ENCODE assay signal across 1 cellular context in genomic region chr1:65265296-65266271, GRCh38.
A peak's percentile ranks its signal among the peaks of the same experiment; 100 is the strongest.
TF ChIP-seq lines count a peak whose summit lies in the region.

No MANE protein-coding gene starts in this region.

TF ChIP-seq in WTC11, 78 proteins besides CTCF, POLR2A, EP300 and RAD21 (continued from another document and continues in another):
- TF ChIP-seq JUN (CRISPR knock-in tag; IDR thresholded peaks at IDR 0.05), result peak; percentile 87
- TF ChIP-seq TP53 (CRISPR knock-in tag; IDR thresholded peaks at IDR 0.05), result peak; percentile 40; the same call in 1 of the 2 replicates
- peak; percentile 69 for TF ChIP-seq FOXK1 (CRISPR knock-in tag; IDR thresholded peaks at IDR 0.05)
- TF ChIP-seq, protein P1, sequence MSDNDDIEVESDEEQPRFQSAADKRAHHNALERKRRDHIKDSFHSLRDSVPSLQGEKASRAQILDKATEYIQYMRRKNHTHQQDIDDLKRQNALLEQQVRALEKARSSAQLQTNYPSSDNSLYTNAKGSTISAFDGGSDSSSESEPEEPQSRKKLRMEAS (CRISPR knock-in tag; IDR thresholded peaks at IDR 0.05), result peak; percentile 96
- TF ChIP-seq ZNF138 (CRISPR knock-in tag; conservative IDR thresholded peaks at IDR 0.05), result no peak; the same call in 1 of the 2 replicates
- no peak for TF ChIP-seq NFATC4 (CRISPR knock-in tag; IDR thresholded peaks at IDR 0.05)
- peak; percentile 77; the same call in 1 of the 2 replicates for TF ChIP-seq TEAD1 (CRISPR knock-in tag; IDR thresholded peaks at IDR 0.05)
- peak; percentile 72; the same call in 1 of the 2 replicates for TF ChIP-seq TEAD4 (CRISPR knock-in tag; IDR thresholded peaks at IDR 0.05)
- peak; percentile 78; the same call in 1 of the 2 replicates for TF ChIP-seq ZNF281 (CRISPR knock-in tag; IDR thresholded peaks at IDR 0.05)
- peak; percentile 42; the same call in 1 of the 2 replicates for TF ChIP-seq NFE2L1 (CRISPR knock-in tag; IDR thresholded peaks at IDR 0.05)
- peak; percentile 84; the same call in 1 of the 2 replicates for TF ChIP-seq ZNF219 (CRISPR knock-in tag; IDR thresholded peaks at IDR 0.05; ENCODE audit: borderline replicate concordance)
- no peak for TF ChIP-seq MXD4 (CRISPR knock-in tag; IDR thresholded peaks at IDR 0.05; ENCODE audit: borderline replicate concordance)
- 0 out of 2 replicates have a peak, but pooled peaks have one; percentile 30 for TF ChIP-seq ZNF416 (CRISPR knock-in tag; IDR thresholded peaks at IDR 0.05)
- TF ChIP-seq ERG (CRISPR knock-in tag; IDR thresholded peaks at IDR 0.05), result no peak
- no peak for TF ChIP-seq ATF3 (CRISPR knock-in tag; conservative IDR thresholded peaks at IDR 0.05)
- peak; percentile 59 for TF ChIP-seq MYBL2 (CRISPR knock-in tag; IDR thresholded peaks at IDR 0.05)
- TF ChIP-seq ZNF317 (CRISPR knock-in tag; IDR thresholded peaks at IDR 0.05; ENCODE audit: borderline replicate concordance, low read depth), result 0 out of 2 replicates have a peak, but pooled peaks have one; percentile 56
- TF ChIP-seq HMGXB4 (CRISPR knock-in tag; IDR thresholded peaks at IDR 0.05), result peak; percentile 85
- TF ChIP-seq FOXP1 (CRISPR knock-in tag; IDR thresholded peaks at IDR 0.05; ENCODE audit: borderline replicate concordance), result peak; percentile 95
- TF ChIP-seq, protein P2, sequence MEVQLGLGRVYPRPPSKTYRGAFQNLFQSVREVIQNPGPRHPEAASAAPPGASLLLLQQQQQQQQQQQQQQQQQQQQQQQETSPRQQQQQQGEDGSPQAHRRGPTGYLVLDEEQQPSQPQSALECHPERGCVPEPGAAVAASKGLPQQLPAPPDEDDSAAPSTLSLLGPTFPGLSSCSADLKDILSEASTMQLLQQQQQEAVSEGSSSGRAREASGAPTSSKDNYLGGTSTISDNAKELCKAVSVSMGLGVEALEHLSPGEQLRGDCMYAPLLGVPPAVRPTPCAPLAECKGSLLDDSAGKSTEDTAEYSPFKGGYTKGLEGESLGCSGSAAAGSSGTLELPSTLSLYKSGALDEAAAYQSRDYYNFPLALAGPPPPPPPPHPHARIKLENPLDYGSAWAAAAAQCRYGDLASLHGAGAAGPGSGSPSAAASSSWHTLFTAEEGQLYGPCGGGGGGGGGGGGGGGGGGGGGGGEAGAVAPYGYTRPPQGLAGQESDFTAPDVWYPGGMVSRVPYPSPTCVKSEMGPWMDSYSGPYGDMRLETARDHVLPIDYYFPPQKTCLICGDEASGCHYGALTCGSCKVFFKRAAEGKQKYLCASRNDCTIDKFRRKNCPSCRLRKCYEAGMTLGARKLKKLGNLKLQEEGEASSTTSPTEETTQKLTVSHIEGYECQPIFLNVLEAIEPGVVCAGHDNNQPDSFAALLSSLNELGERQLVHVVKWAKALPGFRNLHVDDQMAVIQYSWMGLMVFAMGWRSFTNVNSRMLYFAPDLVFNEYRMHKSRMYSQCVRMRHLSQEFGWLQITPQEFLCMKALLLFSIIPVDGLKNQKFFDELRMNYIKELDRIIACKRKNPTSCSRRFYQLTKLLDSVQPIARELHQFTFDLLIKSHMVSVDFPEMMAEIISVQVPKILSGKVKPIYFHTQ (CRISPR knock-in tag; IDR thresholded peaks at IDR 0.05), result peak; percentile 11; the same call in 1 of the 2 replicates
- TF ChIP-seq GABPB1 (CRISPR knock-in tag; IDR thresholded peaks at IDR 0.05), result 0 out of 2 replicates have a peak, but pooled peaks have one; percentile 16
- no peak for TF ChIP-seq ZNF512 (CRISPR knock-in tag; IDR thresholded peaks at IDR 0.05; ENCODE audit: borderline replicate concordance)
- TF ChIP-seq, protein P3, sequence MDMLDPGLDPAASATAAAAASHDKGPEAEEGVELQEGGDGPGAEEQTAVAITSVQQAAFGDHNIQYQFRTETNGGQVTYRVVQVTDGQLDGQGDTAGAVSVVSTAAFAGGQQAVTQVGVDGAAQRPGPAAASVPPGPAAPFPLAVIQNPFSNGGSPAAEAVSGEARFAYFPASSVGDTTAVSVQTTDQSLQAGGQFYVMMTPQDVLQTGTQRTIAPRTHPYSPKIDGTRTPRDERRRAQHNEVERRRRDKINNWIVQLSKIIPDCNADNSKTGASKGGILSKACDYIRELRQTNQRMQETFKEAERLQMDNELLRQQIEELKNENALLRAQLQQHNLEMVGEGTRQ (CRISPR knock-in tag; IDR thresholded peaks at IDR 0.05), result peak; percentile 71
- TF ChIP-seq CREM (CRISPR knock-in tag; IDR thresholded peaks at IDR 0.05), result 0 out of 2 replicates have a peak, but pooled peaks have one; percentile 45
- TF ChIP-seq PRDM15 (CRISPR knock-in tag; IDR thresholded peaks at IDR 0.05), result peak; percentile 63; the same call in 1 of the 2 replicates
- TF ChIP-seq, protein P4, sequence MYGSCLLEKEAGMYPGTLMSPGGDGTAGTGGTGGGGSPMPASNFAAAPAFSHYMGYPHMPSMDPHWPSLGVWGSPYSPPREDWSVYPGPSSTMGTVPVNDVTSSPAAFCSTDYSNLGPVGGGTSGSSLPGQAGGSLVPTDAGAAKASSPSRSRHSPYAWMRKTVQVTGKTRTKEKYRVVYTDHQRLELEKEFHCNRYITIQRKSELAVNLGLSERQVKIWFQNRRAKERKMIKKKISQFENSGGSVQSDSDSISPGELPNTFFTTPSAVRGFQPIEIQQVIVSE (CRISPR knock-in tag; IDR thresholded peaks at IDR 0.05; ENCODE audit: borderline replicate concordance), result no peak
- peak; percentile 88; the same call in 1 of the 2 replicates for TF ChIP-seq RELA (CRISPR knock-in tag; IDR thresholded peaks at IDR 0.05; ENCODE audit: borderline replicate concordance)
- TF ChIP-seq KAT7 (CRISPR knock-in tag; IDR thresholded peaks at IDR 0.05; ENCODE audit: borderline replicate concordance), result no peak
- no peak for TF ChIP-seq RORB (CRISPR knock-in tag; IDR thresholded peaks at IDR 0.05)
- peak; percentile 65; the same call in 1 of the 2 replicates for TF ChIP-seq CREB1 (CRISPR knock-in tag; IDR thresholded peaks at IDR 0.05)
- TF ChIP-seq ZBTB21 (CRISPR knock-in tag; IDR thresholded peaks at IDR 0.05; ENCODE audit: borderline replicate concordance), result peak; percentile 61; the same call in 1 of the 2 replicates
- TF ChIP-seq, protein P5, sequence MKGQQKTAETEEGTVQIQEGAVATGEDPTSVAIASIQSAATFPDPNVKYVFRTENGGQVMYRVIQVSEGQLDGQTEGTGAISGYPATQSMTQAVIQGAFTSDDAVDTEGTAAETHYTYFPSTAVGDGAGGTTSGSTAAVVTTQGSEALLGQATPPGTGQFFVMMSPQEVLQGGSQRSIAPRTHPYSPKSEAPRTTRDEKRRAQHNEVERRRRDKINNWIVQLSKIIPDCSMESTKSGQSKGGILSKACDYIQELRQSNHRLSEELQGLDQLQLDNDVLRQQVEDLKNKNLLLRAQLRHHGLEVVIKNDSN (CRISPR knock-in tag; IDR thresholded peaks at IDR 0.05), result peak; percentile 76
- TF ChIP-seq, protein P6, sequence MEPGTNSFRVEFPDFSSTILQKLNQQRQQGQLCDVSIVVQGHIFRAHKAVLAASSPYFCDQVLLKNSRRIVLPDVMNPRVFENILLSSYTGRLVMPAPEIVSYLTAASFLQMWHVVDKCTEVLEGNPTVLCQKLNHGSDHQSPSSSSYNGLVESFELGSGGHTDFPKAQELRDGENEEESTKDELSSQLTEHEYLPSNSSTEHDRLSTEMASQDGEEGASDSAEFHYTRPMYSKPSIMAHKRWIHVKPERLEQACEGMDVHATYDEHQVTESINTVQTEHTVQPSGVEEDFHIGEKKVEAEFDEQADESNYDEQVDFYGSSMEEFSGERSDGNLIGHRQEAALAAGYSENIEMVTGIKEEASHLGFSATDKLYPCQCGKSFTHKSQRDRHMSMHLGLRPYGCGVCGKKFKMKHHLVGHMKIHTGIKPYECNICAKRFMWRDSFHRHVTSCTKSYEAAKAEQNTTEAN (CRISPR knock-in tag; IDR thresholded peaks at IDR 0.05), result 0 out of 2 replicates have a peak, but pooled peaks have one; percentile 39
- 0 out of 2 replicates have a peak, but pooled peaks have one; percentile 13 for TF ChIP-seq NR2C2 (CRISPR knock-in tag; IDR thresholded peaks at IDR 0.05)
